22 cellular contexts compared by ENCODE assay signal in the genomic region with DNA sequence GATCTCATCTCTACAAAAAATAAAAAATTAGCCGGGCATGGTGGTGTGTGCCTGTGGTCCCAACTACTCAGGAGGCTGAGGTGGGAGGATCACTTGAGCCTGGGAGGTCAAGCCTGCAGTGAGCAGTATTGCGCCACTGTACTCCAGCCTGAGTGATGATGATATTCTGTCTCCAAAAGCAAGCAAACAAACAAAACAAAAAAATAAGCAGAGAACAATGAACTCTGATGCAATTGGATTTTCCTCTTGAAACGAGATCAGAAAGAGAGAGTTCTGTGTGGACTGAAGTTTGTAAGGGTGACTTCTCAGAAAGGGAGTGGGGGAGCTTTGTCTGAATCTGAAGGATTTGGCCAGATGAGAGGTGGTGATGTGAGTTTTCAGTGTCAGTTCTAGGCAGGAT. TPM values are rescaled to one million over a fixed set of nuclear protein-coding genes. Genes with fewer than 3 reads are reported as not detected.
DNase-seq lines count a peak whose midpoint lies in the region; ATAC-seq and TF ChIP-seq lines count a peak whose summit lies in the region.
"Had no signal": no experiment of that assay in that cellular context is flagged by ENCODE, and none has a peak within 500 bp of the region (broad histone marks: within the 10 kb centered on the region; RNA-seq: fewer than 3 reads in every experiment).

No MANE protein-coding gene starts in this region.

- H3K4me3 Mint-ChIP-seq in activated naive CD8-positive, alpha-beta T cell treated with anti-CD3 and anti-CD28 coated beads for 36 hours, result no peak overlapping the region
- H3K4me3 Mint-ChIP-seq: memory B cell had no signal

- H3K9me3 Mint-ChIP-seq in activated naive CD8-positive, alpha-beta T cell treated with anti-CD3 and anti-CD28 coated beads for 36 hours, result peaks cover 2% of the 10 kb centered on the region
- H3K9me3 Mint-ChIP-seq: memory B cell; naive thymus-derived CD8-positive, alpha-beta T cell had no signal

- H3K36me3 ChIP-seq in A673 (ENCODE audit: insufficient read depth, low read length, poor library complexity, severe bottlenecking) (no peaks in the 10 kb centered on the region), HEK293 (ENCODE audit: control insufficient read depth in 2 of 2, insufficient read depth in 1 of 2, low read length in 2 of 2) (no peaks in the 10 kb centered on the region)
- H3K36me3 ChIP-seq: prostate gland, spleen, thoracic aorta had no signal

- no peak overlapping the region for H3K4me3 ChIP-seq in A673 (ENCODE audit: low read depth, low read length, poor library complexity, severe bottlenecking)
- no peak overlapping the region for H3K4me3 ChIP-seq in HEK293 (ENCODE audit: low read depth, low read length)
- no peak overlapping the region for H3K4me3 ChIP-seq in fibroblast of villous mesenchyme (ENCODE audit: low read depth, low read length)
- H3K4me3 ChIP-seq: prostate gland, spleen, thoracic aorta had no signal

- no peak for DNase-seq in A673 (ENCODE audit: low spot score)
- no peak for DNase-seq in activated naive CD8-positive, alpha-beta T cell treated with anti-CD3 and anti-CD28 coated beads for 36 hours
- DNase-seq in fibroblast of villous mesenchyme (ENCODE audit: low read depth), result peak; percentile 38
- no peak for DNase-seq in OCI-M1 (lab: John Stamatoyannopoulos, UW)
- DNase-seq: activated CD8-positive, alpha-beta memory T cell treated with anti-CD3 and anti-CD28 coated beads, Interleukin-2, amount 50 U/mL, for 4 hours; AML-193; amniotic stem cell; Calu3; central memory CD4-positive, alpha-beta T cell; HCEC 1CT; islet precursor cell; naive thymus-derived CD8-positive, alpha-beta T cell; NCI-H510A treated with DMSO at 0.1 percent for 48 hours; spleen; stimulated activated CD8-positive, alpha-beta memory T cell treated with anti-CD3 and anti-CD28 coated beads, Interleukin-4, amount 100 ng/mL, for 48 hours had no signal

- intact Hi-C loops in A673 (cut with micrococcal nuclease; ENCODE audit: unreplicated experiment), result no loop called here

- ATAC-seq in GM18907 (IDR thresholded peaks at IDR 0.05; ENCODE audit: unreplicated experiment) (no peak), GM19324 (IDR thresholded peaks at IDR 0.05; ENCODE audit: low FRiP score, unreplicated experiment) (no peak), HG03342 (IDR thresholded peaks at IDR 0.05; ENCODE audit: unreplicated experiment) (no peak)
- ATAC-seq: naive thymus-derived CD8-positive, alpha-beta T cell had no signal

- POLR2A ChIA-PET in A673 (lab: Charles Lee; ENCODE audit: low non-redundant PET) (no interaction called here), HEK293 (lab: Yijun Ruan, JAX) (no interaction called here)

- H3K9me3 ChIP-seq in A673 (ENCODE audit: low read depth, low read length, poor library complexity, severe bottlenecking), result no peaks in the 10 kb centered on the region
- H3K9me3 ChIP-seq in HEK293 (ENCODE audit: control insufficient read depth, insufficient read depth, low read depth, low read length), result no peaks in the 10 kb centered on the region
- H3K9me3 ChIP-seq: prostate gland, spleen, thoracic aorta had no signal

- no peaks in the 10 kb centered on the region for H3K27me3 ChIP-seq in A673 (replicated peaks; ENCODE audit: insufficient read depth, low read depth, low read length, poor library complexity)
- H3K27me3 ChIP-seq: spleen had no signal

- peaks cover 68% of the 10 kb centered on the region for H3K4me1 Mint-ChIP-seq in activated naive CD8-positive, alpha-beta T cell treated with anti-CD3 and anti-CD28 coated beads for 36 hours

- no TSS peak for BruUV-seq in A673 (replicated peaks; lab: Mats Ljungman, UMichigan)

- no peaks in the 10 kb centered on the region for H3K27me3 Mint-ChIP-seq in activated naive CD8-positive, alpha-beta T cell treated with anti-CD3 and anti-CD28 coated beads for 36 hours
- H3K27me3 Mint-ChIP-seq: memory B cell; naive thymus-derived CD8-positive, alpha-beta T cell had no signal

- H3K4me1 ChIP-seq in A673 (ENCODE audit: insufficient read depth, low read length, poor library complexity, severe bottlenecking) (peaks cover 51% of the 10 kb centered on the region), HEK293 (ENCODE audit: control insufficient read depth, insufficient read depth, low read length) (no peaks in the 10 kb centered on the region; the same call in 1 of the 2 replicates)
- H3K4me1 ChIP-seq: prostate gland had no signal

- CTCF ChIA-PET in A673 (lab: Charles Lee) (no interaction called here), HEK293 (lab: Yijun Ruan, JAX) (interaction anchor here (1.1 to 1.2 kb wide), 2 partner anchors 19 to 68 kb away, joined by 4 read pairs; no protein-coding TSS in a partner anchor)

- peak overlapping the region; percentile 22 for H3K27ac Mint-ChIP-seq in activated naive CD8-positive, alpha-beta T cell treated with anti-CD3 and anti-CD28 coated beads for 36 hours
- H3K27ac Mint-ChIP-seq: memory B cell had no signal

- TF ChIP-seq CTCF in A673 (conservative IDR thresholded peaks at IDR 0.05; ENCODE audit: low read depth, low read length) (no peak), HEK293 (tag by site-specific recombination; IDR thresholded peaks at IDR 0.05) (no peak), fibroblast of villous mesenchyme (IDR thresholded peaks at IDR 0.05; ENCODE audit: insufficient read depth, low read depth, low read length) (no peak)

- no peaks in the 10 kb centered on the region for H3K36me3 Mint-ChIP-seq in activated naive CD8-positive, alpha-beta T cell treated with anti-CD3 and anti-CD28 coated beads for 36 hours
- H3K36me3 Mint-ChIP-seq: memory B cell; naive thymus-derived CD8-positive, alpha-beta T cell had no signal

- H3K27ac ChIP-seq in A673 (ENCODE audit: low read depth, low read length, poor library complexity, severe bottlenecking), result peak overlapping the region; percentile 27
- H3K27ac ChIP-seq in HEK293 (ENCODE audit: extremely low read depth, low read depth, low read length), result no peak overlapping the region
- H3K27ac ChIP-seq: prostate gland, thoracic aorta had no signal

TF ChIP-seq in HEK293, 187 proteins besides CTCF, POLR2A, EP300 and RAD21:
- 0 out of 2 replicates have a peak, but pooled peaks have one; percentile 8 for TF ChIP-seq ZNF335 (tag by site-specific recombination; conservative IDR thresholded peaks at IDR 0.05)
- no peak for TF ChIP-seq KLF7 (tag by site-specific recombination; IDR thresholded peaks at IDR 0.05; ENCODE audit: borderline replicate concordance)
TF ChIP-seq in HEK293: peak in this region for 1.

RNA-seq across cellular contexts. Expression of a gene that starts 6.0 kb away (rescaled TPM):
- 210 and 214 TPM in 2 replicates for total RNA-seq in A673 (2021)
- total RNA-seq in activated naive CD8-positive, alpha-beta T cell treated with anti-CD3 and anti-CD28 coated beads for 36 hours, result 100 to 1,000 TPM; 299 to 310 TPM
- total RNA-seq in fibroblast of villous mesenchyme, result 61.2 and 89.8 TPM in 2 replicates
